Comparison of ENCODE assay signal across 17 cellular contexts in the genomic region with DNA sequence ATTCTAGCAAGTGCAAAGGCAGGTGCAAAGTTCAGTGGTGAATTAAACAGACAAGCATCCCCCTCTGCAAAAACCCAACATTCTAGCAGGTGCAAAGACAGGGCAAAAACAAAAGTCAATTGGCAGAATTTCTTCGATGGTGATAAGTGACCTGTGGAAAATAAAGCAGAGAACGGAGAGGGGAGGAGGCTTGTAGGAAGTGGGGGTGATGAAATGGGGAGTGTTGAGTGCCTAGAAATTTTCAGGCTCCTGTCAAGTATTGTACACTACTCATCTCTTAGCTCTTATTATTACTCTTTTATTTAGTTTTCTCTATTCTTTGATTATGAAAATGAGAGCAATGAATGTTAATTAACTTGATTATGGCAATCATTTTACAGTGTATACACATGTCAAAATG. TPM values are rescaled to one million over a fixed set of nuclear protein-coding genes. Genes with fewer than 3 reads are reported as not detected.
DNase-seq lines count a peak whose midpoint lies in the region; ATAC-seq and TF ChIP-seq lines count a peak whose summit lies in the region.
"Had no signal": no experiment of that assay in that cellular context is flagged by ENCODE, and none has a peak within 500 bp of the region (broad histone marks: within the 10 kb centered on the region; RNA-seq: fewer than 3 reads in every experiment).

No MANE protein-coding gene starts in this region.

- no peaks in the 10 kb centered on the region for H3K27me3 Mint-ChIP-seq in glutamatergic neuron (ENCODE audit: unreplicated experiment)

- CTCF ChIA-PET in IMR-90 (lab: Yijun Ruan, JAX), result interaction anchor here (1.1 kb wide), 1 partner anchor 28 kb away, joined by 3 read pairs; no protein-coding TSS in a partner anchor

- H2AFZ ChIP-seq in IMR-90 (replicated peaks; ENCODE audit: low read length, poor library complexity), result no peak overlapping the region

- dilution Hi-C loops in IMR-90 (cut with HindIII; ENCODE audit: low sequenced_read_pairs, unreplicated experiment), result no loop called here

- peaks cover 6% of the 10 kb centered on the region for H3K9me1 ChIP-seq in IMR-90 (ENCODE audit: insufficient read depth, low read length)

- no peaks in the 10 kb centered on the region for H3K36me3 Mint-ChIP-seq in glutamatergic neuron (ENCODE audit: unreplicated experiment)

- H3K9me3 ChIP-seq in IMR-90 (ENCODE audit: control insufficient read depth, insufficient read depth, low read length) (no peaks in the 10 kb centered on the region), skeletal muscle tissue (ENCODE audit: control insufficient read depth in 3 of 3, low read length in 3 of 3) (no peaks in the 10 kb centered on the region)
- H3K9me3 ChIP-seq: BE2C had no signal

- peak overlapping the region; percentile 96 for H3K18ac ChIP-seq in IMR-90 (ENCODE audit: low read depth, low read length)

- H4K91ac ChIP-seq in IMR-90 (ENCODE audit: insufficient read depth, low read depth, low read length), result peak overlapping the region; percentile 35

- peak overlapping the region; percentile 90 for H4K5ac ChIP-seq in IMR-90 (ENCODE audit: low read depth, low read length)

- H2AK5ac ChIP-seq in IMR-90 (ENCODE audit: low read depth, low read length), result peak overlapping the region; percentile 65

- peak overlapping the region; percentile 45 for H2BK120ac ChIP-seq in IMR-90 (ENCODE audit: low read depth, low read length)

- peak overlapping the region; percentile 10 for H3K27ac Mint-ChIP-seq in glutamatergic neuron (ENCODE audit: unreplicated experiment)

- H4K20me1 ChIP-seq in IMR-90 (ENCODE audit: insufficient read depth, low read length), result no peaks in the 10 kb centered on the region

- no CpG with 5 or more reads among the region's 2 CpGs for WGBS in IMR-90 (ENCODE audit: extremely low coverage in 2 of 2, insufficient read length in 1 of 2), 2 experiments

- H3K4me3 ChIP-seq in IMR-90 (ENCODE audit: insufficient read depth, low read depth, low read length), result no peak overlapping the region
- H3K4me3 ChIP-seq in skeletal muscle tissue (ENCODE audit: low read length in 3 of 3), result no peak overlapping the region

- H3K27ac ChIP-seq in IMR-90 (ENCODE audit: insufficient read depth, low read length) (peak overlapping the region; percentile 99), skeletal muscle tissue (ENCODE audit: low read depth, low read length) (peak overlapping the region; percentile 85)

- no peaks in the 10 kb centered on the region for H3K27me3 ChIP-seq in IMR-90 (ENCODE audit: control insufficient read depth, insufficient read depth, low read length)
- H3K27me3 ChIP-seq in skeletal muscle tissue (ENCODE audit: control insufficient read depth in 3 of 3, insufficient read depth in 3 of 3, low read length in 3 of 3), result no peaks in the 10 kb centered on the region
- H3K27me3 ChIP-seq: BE2C had no signal

- H3K9me3 Mint-ChIP-seq in glutamatergic neuron (ENCODE audit: unreplicated experiment), result peaks cover 3% of the 10 kb centered on the region

- H2AK9ac ChIP-seq in IMR-90 (replicated peaks; ENCODE audit: low read depth, low read length, poor library complexity), result no peak overlapping the region

- in situ Hi-C loops in IMR-90 (cut with MboI; ENCODE audit: low sequenced_read_pairs), result no loop called here

- H3K14ac ChIP-seq in IMR-90 (replicated peaks; ENCODE audit: low read depth, low read length), result 0 out of 2 replicates have a peak overlapping the region, but pooled peaks have one; percentile 3

- TF ChIP-seq RAD21 in IMR-90 (IDR thresholded peaks at IDR 0.05; ENCODE audit: low read length), result no peak

- peak overlapping the region; percentile 71; the same call in 1 of the 2 replicates for H3K4me2 ChIP-seq in IMR-90 (ENCODE audit: low read depth, low read length)

- DNase-seq in NCI-H1417 (lab: John Stamatoyannopoulos, UW), result peak in 2 of 3 experiments; percentile 16 to 62
- no peak for DNase-seq in NCI-H1417 treated with DMSO at 0.1 percent for 48 hours (lab: John Stamatoyannopoulos, UW)
- DNase-seq in IMR-90, result no peak
- DNase-seq in glutamatergic neuron, result no peak
- no peak for DNase-seq in CD1c-positive myeloid dendritic cell (ENCODE audit: extremely low spot score)
- no peak for DNase-seq in NCI-H2029 treated with DMSO at 0.1 percent for 48 hours (lab: John Stamatoyannopoulos, UW)
- DNase-seq: 8988T, BE2C, DND-41, GOT3, NCI-H187 treated with DMSO at 0.1 percent for 48 hours, NCI-H2171, NCI-H446, NCI-H748 treated with DMSO at 0.1 percent for 48 hours, SW 1271 had no signal

- H3K4ac ChIP-seq in IMR-90 (ENCODE audit: low read depth, low read length), result peak overlapping the region; percentile 65; the same call in 1 of the 2 replicates

- peak overlapping the region; percentile 88 for H2BK5ac ChIP-seq in IMR-90 (ENCODE audit: low read depth, low read length, poor library complexity, severe bottlenecking)

- POLR2A ChIA-PET in IMR-90 (lab: Charles Lee; ENCODE audit: unreplicated experiment), result no interaction called here

- peak overlapping the region; percentile 9 to 57; a peak in 2 of 4 replicates for H4K8ac ChIP-seq in IMR-90 (ENCODE audit: low read depth in 2 of 2, low read length in 2 of 2)

- intact Hi-C loops in IMR-90 (cut with micrococcal nuclease), result no loop called here

- no TSS peak for BruUV-seq in IMR-90 (replicated peaks; lab: Mats Ljungman, UMichigan)

- peaks cover 34% of the 10 kb centered on the region for H3K4me1 Mint-ChIP-seq in glutamatergic neuron (ENCODE audit: low read depth, unreplicated experiment)

- H3K4me1 ChIP-seq in IMR-90 (ENCODE audit: control insufficient read depth, insufficient read depth, low read length) (peaks cover 13% of the 10 kb centered on the region), skeletal muscle tissue (ENCODE audit: control insufficient read depth in 3 of 3, insufficient read depth in 3 of 3, low read length in 3 of 3) (peaks cover 15 to 23% (median 16%) of the 10 kb centered on the region in 3 donors)

- H3K9ac ChIP-seq in IMR-90 (ENCODE audit: low read depth, low read length) (no peak overlapping the region), skeletal muscle tissue (ENCODE audit: low read depth in 1 of 3, low read length in 3 of 3) (peak overlapping the region in 2 of 3 donors; percentile 19 to 58)

- H3K4me3 Mint-ChIP-seq in glutamatergic neuron (ENCODE audit: unreplicated experiment), result peak overlapping the region; percentile 26

- H2BK15ac ChIP-seq in IMR-90 (ENCODE audit: low read depth, low read length), result peak overlapping the region; percentile 72; the same call in 1 of the 3 replicates

- no peak for TF ChIP-seq CTCF in IMR-90 (conservative IDR thresholded peaks at IDR 0.05; ENCODE audit: low read depth, low read length)
- TF ChIP-seq CTCF in glutamatergic neuron (IDR thresholded peaks at IDR 0.05; ENCODE audit: partially characterized antibody, unreplicated experiment), result no peak

- no peak overlapping the region; the same call in 1 of the 2 replicates for H3K56ac ChIP-seq in IMR-90 (ENCODE audit: extremely low read depth, insufficient read depth, low read length)

- no peaks in the 10 kb centered on the region for H3K79me1 ChIP-seq in IMR-90 (ENCODE audit: low read depth in 1 of 2, low read length in 2 of 2)

- H3K23ac ChIP-seq in IMR-90 (ENCODE audit: low read depth, low read length), result no peak overlapping the region

- peak overlapping the region; percentile 94; the same call in 1 of the 2 replicates for H2BK20ac ChIP-seq in IMR-90 (ENCODE audit: low read depth, low read length)

- ATAC-seq in IMR-90 (ENCODE audit: low read depth) (no peak), GM21423 (IDR thresholded peaks at IDR 0.05; ENCODE audit: unreplicated experiment) (no peak)

- no peaks in the 10 kb centered on the region for H3K36me3 ChIP-seq in IMR-90 (ENCODE audit: control insufficient read depth, insufficient read depth, low read length)
- H3K36me3 ChIP-seq in skeletal muscle tissue (ENCODE audit: control insufficient read depth in 3 of 3, insufficient read depth in 3 of 3, low read length in 3 of 3), result no peaks in the 10 kb centered on the region
- H3K36me3 ChIP-seq: BE2C had no signal

- no peak for TF ChIP-seq POLR2A in IMR-90 (IDR thresholded peaks at IDR 0.05; ENCODE audit: low read depth, low read length)

TF ChIP-seq in IMR-90, 13 proteins besides CTCF, POLR2A, EP300 and RAD21:
- TF ChIP-seq FOS (IDR thresholded peaks at IDR 0.05; ENCODE audit: low read depth, low read length) (no peak), BHLHE40 (IDR thresholded peaks at IDR 0.05; ENCODE audit: low read depth, low read length) (no peak), SMC3 (IDR thresholded peaks at IDR 0.05; ENCODE audit: low read depth, low read length) (no peak), MAFK (IDR thresholded peaks at IDR 0.05; ENCODE audit: low read depth, low read length) (no peak), NFE2L2 (IDR thresholded peaks at IDR 0.05; ENCODE audit: low read depth, low read length) (no peak)
- TF ChIP-seq, protein P1, sequence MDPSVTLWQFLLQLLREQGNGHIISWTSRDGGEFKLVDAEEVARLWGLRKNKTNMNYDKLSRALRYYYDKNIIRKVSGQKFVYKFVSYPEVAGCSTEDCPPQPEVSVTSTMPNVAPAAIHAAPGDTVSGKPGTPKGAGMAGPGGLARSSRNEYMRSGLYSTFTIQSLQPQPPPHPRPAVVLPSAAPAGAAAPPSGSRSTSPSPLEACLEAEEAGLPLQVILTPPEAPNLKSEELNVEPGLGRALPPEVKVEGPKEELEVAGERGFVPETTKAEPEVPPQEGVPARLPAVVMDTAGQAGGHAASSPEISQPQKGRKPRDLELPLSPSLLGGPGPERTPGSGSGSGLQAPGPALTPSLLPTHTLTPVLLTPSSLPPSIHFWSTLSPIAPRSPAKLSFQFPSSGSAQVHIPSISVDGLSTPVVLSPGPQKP (IDR thresholded peaks at IDR 0.05; ENCODE audit: borderline replicate concordance, low read depth, low read length), result no peak
- TF ChIP-seq, protein P2, sequence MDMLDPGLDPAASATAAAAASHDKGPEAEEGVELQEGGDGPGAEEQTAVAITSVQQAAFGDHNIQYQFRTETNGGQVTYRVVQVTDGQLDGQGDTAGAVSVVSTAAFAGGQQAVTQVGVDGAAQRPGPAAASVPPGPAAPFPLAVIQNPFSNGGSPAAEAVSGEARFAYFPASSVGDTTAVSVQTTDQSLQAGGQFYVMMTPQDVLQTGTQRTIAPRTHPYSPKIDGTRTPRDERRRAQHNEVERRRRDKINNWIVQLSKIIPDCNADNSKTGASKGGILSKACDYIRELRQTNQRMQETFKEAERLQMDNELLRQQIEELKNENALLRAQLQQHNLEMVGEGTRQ (IDR thresholded peaks at IDR 0.05; ENCODE audit: low read depth, low read length), result no peak
TF ChIP-seq in IMR-90: peak in this region for 0.

RNA-seq across cellular contexts. Expression of a gene that starts 2.4 kb away (rescaled TPM):
- total RNA-seq in IMR-90 (2012; rRNA removed), result 0.54 and 0.56 TPM in 2 replicates
- polyA plus RNA-seq in IMR-90 (2012; rRNA removed), result 0.19 and 0.52 TPM in 2 replicates
- 0.04 and 0.05 TPM in 2 replicates for polyA plus RNA-seq in IMR-90 (2012; cell fraction: cytosol; rRNA removed)
- polyA plus RNA-seq in IMR-90 (2012; cell fraction: nucleus; rRNA removed; ENCODE audit: low replicate concordance), result 0.03 and 0.47 TPM in 2 replicates
- total RNA-seq in glutamatergic neuron (ENCODE audit: unreplicated experiment), result 1.7 TPM
- 533 TPM for total RNA-seq in skeletal muscle tissue

Comparison
In these comparisons a context has a peak if more than half of its experiments do, and no peak if none do; other contexts are left out.
1. DNase-seq: peak in NCI-H1417 (2 of 3); none in NCI-H1417 treated with DMSO at 0.1 percent for 48 hours (single experiment), IMR-90 (single experiment), glutamatergic neuron (single experiment), CD1c-positive myeloid dendritic cell (single experiment) and NCI-H2029 treated with DMSO at 0.1 percent for 48 hours (single experiment).
2. RNA of a gene that starts 2.4 kb away (total RNA-seq): 533 TPM in skeletal muscle tissue (single experiment); 1.7 TPM in glutamatergic neuron (single experiment) and 0.54 to 0.56 TPM in IMR-90; every median in the first group is over 100 times any median in the second.